ENCODE assay signal across 23 cellular contexts in genomic region chr4:23422878-23423277, GRCh38.
"Had no signal": no experiment of that assay in that cellular context is flagged by ENCODE, and none has a peak within 500 bp of the region (broad histone marks: within the 10 kb centered on the region; RNA-seq: fewer than 3 reads in every experiment).

No MANE protein-coding gene starts in this region.

- H3K27ac ChIP-seq: dorsolateral prefrontal cortex, right atrium auricular region, suprapubic skin, transverse colon, vagina had no signal

- H3K4me3 ChIP-seq: dorsolateral prefrontal cortex, lung, right atrium auricular region, suprapubic skin, transverse colon, vagina had no signal

- H3K36me3 Mint-ChIP-seq: mesothelial cell of epicardium had no signal

- H3K4me1 Mint-ChIP-seq: mesothelial cell of epicardium had no signal

- H3K4me1 ChIP-seq: right atrium auricular region, suprapubic skin, transverse colon, vagina had no signal

- H3K27me3 ChIP-seq: right atrium auricular region, suprapubic skin, transverse colon, vagina had no signal

- H3K36me3 ChIP-seq: right atrium auricular region, suprapubic skin, transverse colon, vagina had no signal

- H3K27me3 Mint-ChIP-seq: progenitor cell of endocrine pancreas had no signal

- H3K4me3 Mint-ChIP-seq: mesothelial cell of epicardium, nephron had no signal

- H3K9me3 ChIP-seq: right atrium auricular region, suprapubic skin, vagina had no signal

- H3K27ac Mint-ChIP-seq: mesothelial cell of epicardium, nephron, progenitor cell of endocrine pancreas had no signal

- ATAC-seq: activated CD4-positive, CD25-positive, alpha-beta regulatory T cell treated with anti-CD3 and anti-CD28 coated beads, Interleukin-2, amount 50 U/mL, for 24 hours; left colon; stimulated activated naive CD8-positive, alpha-beta T cell treated with anti-CD3 and anti-CD28 coated beads, Interleukin-15, Interleukin-2, amounts not matched to agents 100 U/mL and 50 U/mL, for 24 hours had no signal

- DNase-seq: activated CD4-positive, alpha-beta T cell treated with anti-CD3 and anti-CD28 coated beads, Interleukin-2, amount 50 U/mL, for 1 hour; activated CD8-positive, alpha-beta memory T cell treated with anti-CD3 and anti-CD28 coated beads for 24 hours; activated CD8-positive, alpha-beta memory T cell treated with anti-CD3 and anti-CD28 coated beads, Interleukin-2, amount 50 U/mL, for 48 hours; activated effector memory CD4-positive, alpha-beta T cell treated with Interleukin-2 at 50 U/mL for 16 hours; activated naive CD4-positive, alpha-beta T cell treated with anti-CD3 and anti-CD28 coated beads, Interleukin-2, amount 50 U/mL, for 16 hours; activated T-cell treated with anti-CD3 and anti-CD28 coated beads, Interleukin-2, amount 50 U/mL, for 48 hours; dorsolateral prefrontal cortex; head of caudate nucleus; left colon; occipital lobe; stimulated activated CD4-positive, alpha-beta T cell treated with anti-CD3 and anti-CD28 coated beads, Interleukin-2, amount 100 ng/mL, for 24 hours; stimulated activated naive CD8-positive, alpha-beta T cell treated with anti-CD3 and anti-CD28 coated beads, Interleukin-15, Interleukin-2, amounts not matched to agents 100 U/mL and 50 U/mL, for 24 hours; T-helper 1 cell; T1000; transverse colon had no signal
